4 cellular contexts compared by ENCODE assay signal in the genomic region with DNA sequence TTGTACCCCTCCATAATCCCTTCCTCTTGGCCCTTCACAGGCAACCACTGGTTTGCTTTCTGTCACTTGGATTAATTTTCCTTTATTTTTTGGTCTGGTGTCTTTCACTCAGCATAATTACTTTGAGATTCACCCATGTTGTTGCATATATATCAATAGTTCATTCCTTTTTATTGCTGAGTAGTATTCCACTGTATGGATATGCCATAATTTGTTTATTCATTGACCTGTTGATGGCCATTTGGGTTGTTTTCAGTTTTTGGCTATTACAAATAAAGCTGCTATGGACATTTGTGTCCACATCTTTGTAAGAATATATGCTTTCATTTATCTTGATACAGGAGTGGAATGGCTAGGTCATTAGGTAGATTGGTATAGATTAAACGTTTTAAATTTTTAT.
TF ChIP-seq lines count a peak whose summit lies in the region.

No MANE protein-coding gene starts in this region.

TF ChIP-seq in SK-N-SH treated with all-trans-retinoic acid at 6 μM for 48 hours, 23 proteins besides CTCF, POLR2A, EP300 and RAD21:
- TF ChIP-seq, protein P1, sequence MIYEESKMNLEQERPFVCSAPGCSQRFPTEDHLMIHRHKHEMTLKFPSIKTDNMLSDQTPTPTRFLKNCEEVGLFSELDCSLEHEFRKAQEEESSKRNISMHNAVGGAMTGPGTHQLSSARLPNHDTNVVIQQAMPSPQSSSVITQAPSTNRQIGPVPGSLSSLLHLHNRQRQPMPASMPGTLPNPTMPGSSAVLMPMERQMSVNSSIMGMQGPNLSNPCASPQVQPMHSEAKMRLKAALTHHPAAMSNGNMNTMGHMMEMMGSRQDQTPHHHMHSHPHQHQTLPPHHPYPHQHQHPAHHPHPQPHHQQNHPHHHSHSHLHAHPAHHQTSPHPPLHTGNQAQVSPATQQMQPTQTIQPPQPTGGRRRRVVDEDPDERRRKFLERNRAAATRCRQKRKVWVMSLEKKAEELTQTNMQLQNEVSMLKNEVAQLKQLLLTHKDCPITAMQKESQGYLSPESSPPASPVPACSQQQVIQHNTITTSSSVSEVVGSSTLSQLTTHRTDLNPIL (CRISPR knock-in tag; IDR thresholded peaks at IDR 0.05; ENCODE audit: low read depth), result no peak
- TF ChIP-seq PPARA (CRISPR knock-in tag; IDR thresholded peaks at IDR 0.05; ENCODE audit: borderline replicate concordance), result no peak
- peak; percentile 93 for TF ChIP-seq ZNF8 (CRISPR knock-in tag; IDR thresholded peaks at IDR 0.05)
- no peak for TF ChIP-seq ZC3H10 (CRISPR knock-in tag; IDR thresholded peaks at IDR 0.05)
- TF ChIP-seq, protein P2, sequence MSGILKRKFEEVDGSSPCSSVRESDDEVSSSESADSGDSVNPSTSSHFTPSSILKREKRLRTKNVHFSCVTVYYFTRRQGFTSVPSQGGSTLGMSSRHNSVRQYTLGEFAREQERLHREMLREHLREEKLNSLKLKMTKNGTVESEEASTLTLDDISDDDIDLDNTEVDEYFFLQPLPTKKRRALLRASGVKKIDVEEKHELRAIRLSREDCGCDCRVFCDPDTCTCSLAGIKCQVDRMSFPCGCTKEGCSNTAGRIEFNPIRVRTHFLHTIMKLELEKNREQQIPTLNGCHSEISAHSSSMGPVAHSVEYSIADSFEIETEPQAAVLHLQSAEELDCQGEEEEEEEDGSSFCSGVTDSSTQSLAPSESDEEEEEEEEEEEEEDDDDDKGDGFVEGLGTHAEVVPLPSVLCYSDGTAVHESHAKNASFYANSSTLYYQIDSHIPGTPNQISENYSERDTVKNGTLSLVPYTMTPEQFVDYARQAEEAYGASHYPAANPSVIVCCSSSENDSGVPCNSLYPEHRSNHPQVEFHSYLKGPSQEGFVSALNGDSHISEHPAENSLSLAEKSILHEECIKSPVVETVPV (CRISPR knock-in tag; IDR thresholded peaks at IDR 0.05), result no peak
- no peak for TF ChIP-seq ESRRG (CRISPR knock-in tag; IDR thresholded peaks at IDR 0.05)
TF ChIP-seq in SK-N-SH treated with all-trans-retinoic acid at 6 μM for 48 hours: peak in this region for 1.

TF ChIP-seq in SK-N-SH, 30 proteins besides CTCF, POLR2A, EP300 and RAD21:
- TF ChIP-seq RFX5 (IDR thresholded peaks at IDR 0.05; ENCODE audit: low read length) (no peak), MXI1 (IDR thresholded peaks at IDR 0.05; ENCODE audit: low read depth, low read length) (no peak), NFIC (IDR thresholded peaks at IDR 0.05; ENCODE audit: borderline replicate concordance) (no peak), MEF2A (IDR thresholded peaks at IDR 0.05; ENCODE audit: borderline replicate concordance, low read depth) (no peak), JUND (IDR thresholded peaks at IDR 0.05) (no peak), EZH2phosphoT487 (IDR thresholded peaks at IDR 0.05; ENCODE audit: borderline replicate concordance, low read depth) (no peak), SMC3 (IDR thresholded peaks at IDR 0.05; ENCODE audit: low read depth, low read length) (no peak), FOXJ3 (CRISPR knock-in tag; IDR thresholded peaks at IDR 0.05) (no peak), SIN3A (IDR thresholded peaks at IDR 0.05; ENCODE audit: borderline replicate concordance, low read depth, low read length) (no peak), TAF1 (IDR thresholded peaks at IDR 0.05; ENCODE audit: borderline replicate concordance, low read depth, low read length) (no peak), POLR2AphosphoS5 (IDR thresholded peaks at IDR 0.05; ENCODE audit: low read depth, low read length) (no peak), TEAD4 (IDR thresholded peaks at IDR 0.05; ENCODE audit: borderline replicate concordance, insufficient read depth) (no peak), NRF1 (IDR thresholded peaks at IDR 0.05; ENCODE audit: low read depth, low read length) (no peak), GABPA (IDR thresholded peaks at IDR 0.05; ENCODE audit: low read depth) (no peak), CHD2 (IDR thresholded peaks at IDR 0.05; ENCODE audit: low read length, partially characterized antibody) (no peak)
- TF ChIP-seq, protein P3, sequence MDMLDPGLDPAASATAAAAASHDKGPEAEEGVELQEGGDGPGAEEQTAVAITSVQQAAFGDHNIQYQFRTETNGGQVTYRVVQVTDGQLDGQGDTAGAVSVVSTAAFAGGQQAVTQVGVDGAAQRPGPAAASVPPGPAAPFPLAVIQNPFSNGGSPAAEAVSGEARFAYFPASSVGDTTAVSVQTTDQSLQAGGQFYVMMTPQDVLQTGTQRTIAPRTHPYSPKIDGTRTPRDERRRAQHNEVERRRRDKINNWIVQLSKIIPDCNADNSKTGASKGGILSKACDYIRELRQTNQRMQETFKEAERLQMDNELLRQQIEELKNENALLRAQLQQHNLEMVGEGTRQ (IDR thresholded peaks at IDR 0.05; ENCODE audit: borderline replicate concordance, low read depth, low read length), result no peak
- TF ChIP-seq, protein P4, sequence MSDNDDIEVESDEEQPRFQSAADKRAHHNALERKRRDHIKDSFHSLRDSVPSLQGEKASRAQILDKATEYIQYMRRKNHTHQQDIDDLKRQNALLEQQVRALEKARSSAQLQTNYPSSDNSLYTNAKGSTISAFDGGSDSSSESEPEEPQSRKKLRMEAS (IDR thresholded peaks at IDR 0.05; ENCODE audit: low read depth), result no peak

TF ChIP-seq in HEK293, 187 proteins besides CTCF, POLR2A, EP300 and RAD21:
- peak; percentile 40; the same call in 1 of the 2 replicates for TF ChIP-seq SCRT2 (tag by site-specific recombination; IDR thresholded peaks at IDR 0.05)
- TF ChIP-seq GFI1B (tag by site-specific recombination; IDR thresholded peaks at IDR 0.05), result no peak
- peak; percentile 59 for TF ChIP-seq ZNF146 (tag by site-specific recombination; IDR thresholded peaks at IDR 0.05)
- TF ChIP-seq ZNF830 (tag by site-specific recombination; IDR thresholded peaks at IDR 0.05; ENCODE audit: low read depth), result no peak

TF ChIP-seq in K562, 482 proteins besides CTCF, POLR2A, EP300 and RAD21:
- TF ChIP-seq RBM25 (IDR thresholded peaks at IDR 0.05; ENCODE audit: low read depth, low read length, severe bottlenecking) (peak; percentile 16), MTA3 (IDR thresholded peaks at IDR 0.05; ENCODE audit: borderline replicate concordance) (no peak), BHLHE40 (IDR thresholded peaks at IDR 0.05; ENCODE audit: low read length) (no peak), ZNF146 (CRISPR knock-in tag; IDR thresholded peaks at IDR 0.05; ENCODE audit: unreplicated experiment) (peak; percentile 47), SRSF3 (IDR thresholded peaks at IDR 0.05; ENCODE audit: insufficient read depth, low read length) (no peak)
